In the genomic region with DNA sequence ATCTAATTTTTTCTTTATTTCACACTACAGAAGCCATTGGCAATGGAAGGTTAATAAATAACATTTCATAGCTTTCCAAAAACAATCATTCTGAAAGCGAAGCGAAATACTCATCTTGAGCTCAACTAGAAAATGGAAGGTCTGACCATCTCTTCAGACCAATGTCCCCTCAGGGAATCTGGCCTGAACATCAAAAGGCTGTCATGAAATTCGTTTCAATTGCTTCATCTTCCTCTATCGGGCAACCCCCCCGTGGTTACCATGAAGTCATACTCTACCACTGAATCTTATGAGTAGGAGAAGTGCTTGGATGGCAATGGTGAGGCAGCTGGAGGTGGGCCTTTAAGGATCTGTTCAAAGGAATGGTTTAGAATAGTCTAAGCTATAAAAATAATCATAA, we compare ENCODE assay signal across 14 cellular contexts. TPM values are rescaled to one million over a fixed set of nuclear protein-coding genes. Genes with fewer than 3 reads are reported as not detected.
DNase-seq lines count a peak whose midpoint lies in the region; ATAC-seq and TF ChIP-seq lines count a peak whose summit lies in the region.
"Had no signal": no experiment of that assay in that cellular context is flagged by ENCODE, and none has a peak within 500 bp of the region (broad histone marks: within the 10 kb centered on the region; RNA-seq: fewer than 3 reads in every experiment).

No MANE protein-coding gene starts in this region.

- H3K36me3 ChIP-seq in naive thymus-derived CD4-positive, alpha-beta T cell (ENCODE audit: control insufficient read depth in 2 of 3, insufficient read depth in 3 of 3, low read length in 3 of 3): no peaks in the 10 kb centered on the region

- no peak for TF ChIP-seq CTCF in GM10266 (IDR thresholded peaks at IDR 0.05; ENCODE audit: control insufficient read depth, insufficient read depth, low read depth, missing control alignments)

- DNase-seq in SIG-M5 treated with dmso at 0.1 percent for 504 hours (lab: John Stamatoyannopoulos, UW; ENCODE audit: unreplicated experiment) (peak; percentile 18), SIG-M5 (lab: John Stamatoyannopoulos, UW) (no peak), RPMI7951 (ENCODE audit: low read depth) (peak; percentile 72), NCI-H2081 treated with DMSO at 0.1 percent for 48 hours (lab: John Stamatoyannopoulos, UW) (no peak), GM10266 (ENCODE audit: extremely low spot score) (no peak)
- DNase-seq in naive thymus-derived CD4-positive, alpha-beta T cell: no peak
- DNase-seq: 8988T, glutamatergic neuron, IMR-90, NCI-H2081, nucleus accumbens had no signal

- H3K4me3 Mint-ChIP-seq in naive thymus-derived CD4-positive, alpha-beta T cell: peak overlapping the region in 2 of 10 donors; percentile 13 to 18

- H3K27ac Mint-ChIP-seq in naive thymus-derived CD4-positive, alpha-beta T cell: peak overlapping the region; percentile 88 to 99 (median 96)

- no peaks in the 10 kb centered on the region for H3K27me3 Mint-ChIP-seq in naive thymus-derived CD4-positive, alpha-beta T cell

- CTCF ChIA-PET in naive thymus-derived CD4-positive, alpha-beta T cell (lab: Charles Lee): interaction anchor here (1.3 to 3.0 kb wide), 5 partner anchors 12 to 164 kb away, joined by 3 to 18 read pairs (median 8); partner anchors contain the start of gene CYTIP

- H3K4me3 ChIP-seq in naive thymus-derived CD4-positive, alpha-beta T cell (ENCODE audit: low read length): no peak overlapping the region

- no peaks in the 10 kb centered on the region for H3K27me3 ChIP-seq in naive thymus-derived CD4-positive, alpha-beta T cell (ENCODE audit: control insufficient read depth in 2 of 2, insufficient read depth in 2 of 2, low read length in 2 of 2)

- ATAC-seq in HG02610 (IDR thresholded peaks at IDR 0.05; ENCODE audit: unreplicated experiment) (peak; percentile 33), GM21367 (IDR thresholded peaks at IDR 0.05; ENCODE audit: unreplicated experiment) (no peak)
- ATAC-seq in naive thymus-derived CD4-positive, alpha-beta T cell: no peak
- ATAC-seq: left lobe of liver had no signal

- peaks cover 0 to 26% (median 0%) of the 10 kb centered on the region in 5 donors for H3K36me3 Mint-ChIP-seq in naive thymus-derived CD4-positive, alpha-beta T cell

- POLR2A ChIA-PET in naive thymus-derived CD4-positive, alpha-beta T cell (lab: Charles Lee): interaction anchor here (0.6 to 18.1 kb wide), 10 partner anchors 10 to 409 kb away, joined by 3 to 297 read pairs (median 4); partner anchors contain the start of genes ACVR1 and CYTIP

- no peaks in the 10 kb centered on the region for H3K9me3 ChIP-seq in naive thymus-derived CD4-positive, alpha-beta T cell (ENCODE audit: control insufficient read depth in 2 of 3, low read length in 3 of 3)

- peaks cover 0 to 8% (median 3%) of the 10 kb centered on the region in 11 donors for H3K9me3 Mint-ChIP-seq in naive thymus-derived CD4-positive, alpha-beta T cell

- peaks cover 36 to 59% of the 10 kb centered on the region in 2 donors for H3K4me1 ChIP-seq in naive thymus-derived CD4-positive, alpha-beta T cell (ENCODE audit: control insufficient read depth in 2 of 2, insufficient read depth in 2 of 2, low read length in 2 of 2)

- H3K27ac ChIP-seq in naive thymus-derived CD4-positive, alpha-beta T cell (ENCODE audit: low read depth, low read length): no peak overlapping the region

- intact Hi-C loops in naive thymus-derived CD4-positive, alpha-beta T cell (cut with micrococcal nuclease): loop anchor here in 1 of 2 donors (5.0 kb wide), 1 partner anchor 1134 kb away; the partner anchor contains the start of gene NR4A2

- peaks cover 41 to 93% (median 83%) of the 10 kb centered on the region in 7 donors for H3K4me1 Mint-ChIP-seq in naive thymus-derived CD4-positive, alpha-beta T cell

RNA-seq across cellular contexts. Expression of gene CYTIP, which starts 22.9 kb away (rescaled TPM):
- total RNA-seq in RPMI7951 (2014; rRNA removed; shearing (Covaris generic)): 0.72 and 1.8 TPM in 2 replicates
- total RNA-seq in naive thymus-derived CD4-positive, alpha-beta T cell: 100 to 1,000 TPM; 290 to 406 (median 363) TPM
- 100 to 1,000 TPM; 170 to 270 TPM for polyA plus RNA-seq in naive thymus-derived CD4-positive, alpha-beta T cell
- total RNA-seq: IMR-90 had no signal
- polyA plus RNA-seq: IMR-90 had no signal

Comparison
In these comparisons a context has a peak if more than half of its experiments do, and no peak if none do; other contexts are left out.
1. DNase-seq: peak in SIG-M5 treated with dmso at 0.1 percent for 504 hours (single experiment) and RPMI7951 (single experiment); none in SIG-M5 (single experiment), naive thymus-derived CD4-positive, alpha-beta T cell (0 of 9), NCI-H2081 treated with DMSO at 0.1 percent for 48 hours (single experiment) and GM10266 (single experiment).
2. RNA of gene CYTIP, which starts 22.9 kb away (total RNA-seq): 290 to 406 TPM in naive thymus-derived CD4-positive, alpha-beta T cell; 0.72 to 1.8 TPM in RPMI7951; every median in the first group is over 100 times any median in the second.